ENCODE assay signal across 8 cellular contexts in the genomic region with DNA sequence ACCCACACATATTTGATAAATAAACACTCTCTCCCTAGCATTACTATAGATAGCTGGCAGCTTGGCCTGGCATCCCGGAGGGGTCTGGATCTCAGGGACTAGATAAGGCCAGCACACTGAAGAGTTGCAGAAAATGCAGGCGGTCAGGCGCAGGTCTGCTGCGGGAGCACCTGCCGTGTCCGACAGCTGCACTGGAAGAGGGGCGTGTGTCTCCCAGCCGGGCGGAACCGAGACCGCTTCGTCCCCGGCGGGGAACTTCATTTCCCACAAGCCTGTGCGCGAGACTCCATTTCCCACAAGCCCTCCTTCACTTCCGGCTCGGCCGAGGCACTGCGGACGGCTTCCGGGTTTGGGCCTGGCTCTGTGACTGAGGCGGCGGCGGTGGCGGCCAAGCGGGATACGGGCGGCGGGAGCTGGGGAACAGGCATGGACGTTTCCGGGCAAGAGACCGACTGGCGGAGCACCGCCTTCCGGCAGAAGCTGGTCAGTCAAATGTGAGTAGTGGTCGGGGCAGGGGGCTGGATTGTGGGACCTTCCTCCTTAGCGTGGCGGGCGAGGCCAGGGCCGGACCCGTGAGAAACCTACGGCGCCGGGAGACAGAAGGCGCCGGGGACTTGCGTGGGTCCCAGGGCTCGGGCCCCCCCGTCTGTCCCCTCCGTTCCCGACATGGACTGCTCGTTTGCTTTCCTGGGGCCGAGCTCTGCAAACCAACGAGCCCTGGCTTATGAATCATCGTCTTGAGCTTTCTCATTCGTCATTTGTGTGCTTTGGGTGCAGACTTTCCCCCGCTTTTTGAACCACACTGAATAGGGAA. TPM values are rescaled to one million over a fixed set of nuclear protein-coding genes. Genes with fewer than 3 reads are reported as not detected.
A peak's percentile ranks its signal among the peaks of the same experiment; 100 is the strongest.
DNase-seq lines count a peak whose midpoint lies in the region; ATAC-seq, FAIRE-seq and TF ChIP-seq lines count a peak whose summit lies in the region.

A gene with protein sequence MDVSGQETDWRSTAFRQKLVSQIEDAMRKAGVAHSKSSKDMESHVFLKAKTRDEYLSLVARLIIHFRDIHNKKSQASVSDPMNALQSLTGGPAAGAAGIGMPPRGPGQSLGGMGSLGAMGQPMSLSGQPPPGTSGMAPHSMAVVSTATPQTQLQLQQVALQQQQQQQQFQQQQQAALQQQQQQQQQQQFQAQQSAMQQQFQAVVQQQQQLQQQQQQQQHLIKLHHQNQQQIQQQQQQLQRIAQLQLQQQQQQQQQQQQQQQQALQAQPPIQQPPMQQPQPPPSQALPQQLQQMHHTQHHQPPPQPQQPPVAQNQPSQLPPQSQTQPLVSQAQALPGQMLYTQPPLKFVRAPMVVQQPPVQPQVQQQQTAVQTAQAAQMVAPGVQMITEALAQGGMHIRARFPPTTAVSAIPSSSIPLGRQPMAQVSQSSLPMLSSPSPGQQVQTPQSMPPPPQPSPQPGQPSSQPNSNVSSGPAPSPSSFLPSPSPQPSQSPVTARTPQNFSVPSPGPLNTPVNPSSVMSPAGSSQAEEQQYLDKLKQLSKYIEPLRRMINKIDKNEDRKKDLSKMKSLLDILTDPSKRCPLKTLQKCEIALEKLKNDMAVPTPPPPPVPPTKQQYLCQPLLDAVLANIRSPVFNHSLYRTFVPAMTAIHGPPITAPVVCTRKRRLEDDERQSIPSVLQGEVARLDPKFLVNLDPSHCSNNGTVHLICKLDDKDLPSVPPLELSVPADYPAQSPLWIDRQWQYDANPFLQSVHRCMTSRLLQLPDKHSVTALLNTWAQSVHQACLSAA (plus strand): TSS at position 358 of the 814 bp plus-strand sequence. CDS start 69 bp downstream, at position 427.

- H2BK120ac ChIP-seq in H1 (replicated peaks; ENCODE audit: low read depth, low read length) (no peak within 1 kb of the TSS), mesendoderm (ENCODE audit: low read depth, low read length) (no peak within 1 kb of the TSS)

- H3K4ac ChIP-seq in H1 (replicated peaks; ENCODE audit: insufficient read length, low read depth, low read length): no peak within 1 kb of the TSS
- peak within 1 kb of the TSS; percentile 74 for H3K4ac ChIP-seq in mesendoderm (ENCODE audit: low read depth, low read length)

- no peak within 1 kb of the TSS for H2BK15ac ChIP-seq in H1 (ENCODE audit: low read length)
- no peak within 1 kb of the TSS for H2BK15ac ChIP-seq in mesendoderm (replicated peaks; ENCODE audit: low read depth)

- TF ChIP-seq POLR2A in H1 (IDR thresholded peaks at IDR 0.05; ENCODE audit: control extremely low read depth in 1 of 2, low read depth in 2 of 2, low read length in 2 of 2): peak in 1 of 2 experiments; percentile 78; a peak in 2 of 3 replicates

- POLR2A ChIA-PET in CD4-positive, alpha-beta memory T cell (lab: Charles Lee; ENCODE audit: partially characterized antibody): interaction anchor here (0.6 to 11.3 kb wide), 20 partner anchors 11 to 496 kb away, joined by 3 to 209 read pairs (median 6); a partner anchor contains a TSS
- POLR2A ChIA-PET in H1 (lab: Charles Lee; ENCODE audit: partially characterized antibody): interaction anchor here (0.7 to 3.7 kb wide), 5 partner anchors 11 to 353 kb away, joined by 3 to 14 read pairs (median 3); no protein-coding TSS in a partner anchor

- ATAC-seq in GM19452 (IDR thresholded peaks at IDR 0.05; ENCODE audit: unreplicated experiment): peak; percentile 75

- H3K4me1 Mint-ChIP-seq in CD4-positive, alpha-beta memory T cell: peaks cover 42 to 57% (median 50%) of the 10 kb centered on the region in 4 donors

- H3K14ac ChIP-seq in H1 (ENCODE audit: insufficient read length): no peak within 1 kb of the TSS

- TF ChIP-seq RAD21 in H1 (IDR thresholded peaks at IDR 0.05 in 1 of 2, conservative IDR thresholded peaks at IDR 0.05 in 1 of 2; ENCODE audit: low read depth in 2 of 2, low read length in 2 of 2): no peak

- peak within 1 kb of the TSS; percentile 74 for H4K5ac ChIP-seq in H1 (ENCODE audit: insufficient read length, low read depth, low read length)
- H4K5ac ChIP-seq in mesendoderm (ENCODE audit: low read length): no peak within 1 kb of the TSS

- DNase-seq in CD4-positive, alpha-beta memory T cell: peak; percentile 82 to 90 (median 84)
- DNase-seq in HL-60 (ENCODE audit: low read depth in 1 of 2, low spot score in 1 of 2) (peak; percentile 86 to 90), NOMO-1 treated with DMSO at 0.1 percent for 48 hours (lab: John Stamatoyannopoulos, UW; ENCODE audit: unreplicated experiment) (peak; percentile 82), H1 (ENCODE audit: low read depth in 1 of 2, low spot score in 2 of 2) (peak; percentile 63 to 93), mesendoderm (peak; percentile 95)
- DNase-seq in activated CD8-positive, alpha-beta memory T cell treated with anti-CD3 and anti-CD28 coated beads for 4 hours (ENCODE audit: low read depth in 2 of 2): peak; percentile 76 to 77
- peak; percentile 80 for DNase-seq in stimulated activated CD8-positive, alpha-beta memory T cell treated with anti-CD3 and anti-CD28 coated beads, Interleukin-15, amount 100 ng/mL, for 1 hour (ENCODE audit: low read depth)

- H3K27ac ChIP-seq in CD4-positive, alpha-beta memory T cell (ENCODE audit: low read depth, low read length): peak within 1 kb of the TSS; percentile 93
- H3K27ac ChIP-seq in HL-60 (replicated peaks) (peak within 1 kb of the TSS; percentile 88), H1 (ENCODE audit: low read depth, low read length) (peak within 1 kb of the TSS; percentile 50), mesendoderm (ENCODE audit: low read depth, low read length) (peak within 1 kb of the TSS; percentile 47)

- H4K8ac ChIP-seq in H1 (ENCODE audit: extremely low read depth, insufficient read depth, low read length): peak within 1 kb of the TSS; percentile 90
- H4K8ac ChIP-seq in mesendoderm (ENCODE audit: low read depth, low read length): no peak within 1 kb of the TSS

- peaks cover 50% of the 10 kb centered on the region for H3K4me1 ChIP-seq in CD4-positive, alpha-beta memory T cell (ENCODE audit: insufficient read depth, low read length)
- H3K4me1 ChIP-seq in H1 (replicated peaks in 1 of 4; ENCODE audit: control insufficient read depth in 3 of 4, insufficient read depth in 4 of 4, low read length in 3 of 4) (peaks cover 2 to 8% (median 5%) of the 10 kb centered on the region in 4 experiments; a peak in 5 of 7 replicates), mesendoderm (ENCODE audit: control insufficient read depth, low read depth, low read length) (peaks cover 8% of the 10 kb centered on the region)

- TF ChIP-seq CTCF in HL-60 (IDR thresholded peaks at IDR 0.05; ENCODE audit: insufficient read depth, low read length): no peak
- no peak; a peak in 1 of 4 replicates for TF ChIP-seq CTCF in H1 (IDR thresholded peaks at IDR 0.05; ENCODE audit: control extremely low read depth in 1 of 3, insufficient read depth in 1 of 3, low read depth in 1 of 3, low read length in 3 of 3)

- peaks cover 14% of the 10 kb centered on the region for H3K79me1 ChIP-seq in H1 (ENCODE audit: low read depth, low read length)
- H3K79me1 ChIP-seq in mesendoderm (ENCODE audit: low read length): peaks cover 17% of the 10 kb centered on the region

- peaks cover 9% of the 10 kb centered on the region for H3K23me2 ChIP-seq in H1 (ENCODE audit: low read depth, low read length)

- no peak within 1 kb of the TSS for H3K23ac ChIP-seq in H1 (ENCODE audit: insufficient read length)
- peak within 1 kb of the TSS; percentile 80 for H3K23ac ChIP-seq in mesendoderm (ENCODE audit: low read length)

- H2BK12ac ChIP-seq in H1 (ENCODE audit: low read depth, low read length): no peak within 1 kb of the TSS

- H3K9ac ChIP-seq in H1 (replicated peaks in 1 of 4; ENCODE audit: extremely low read depth in 1 of 4, low read depth in 3 of 4, low read length in 3 of 4) (peak within 1 kb of the TSS; percentile 45 to 79 (median 68)), mesendoderm (ENCODE audit: low read length) (peak within 1 kb of the TSS; percentile 94)

- peaks cover 5 to 10% of the 10 kb centered on the region in 2 experiments for H4K20me1 ChIP-seq in H1 (replicated peaks in 1 of 2; ENCODE audit: control insufficient read depth in 1 of 2, insufficient read depth in 2 of 2, low read length in 2 of 2)

- H3K56ac ChIP-seq in H1 (replicated peaks; ENCODE audit: insufficient read length, low read depth, low read length): peak within 1 kb of the TSS; percentile 32
- peak within 1 kb of the TSS; percentile 92 for H3K56ac ChIP-seq in mesendoderm (ENCODE audit: low read length)

- no peaks in the 10 kb centered on the region for H3K27me3 Mint-ChIP-seq in CD4-positive, alpha-beta memory T cell

- no peak within 1 kb of the TSS for H4K91ac ChIP-seq in H1 (replicated peaks; ENCODE audit: insufficient read length, low read length)

- CTCF ChIA-PET in CD4-positive, alpha-beta memory T cell (lab: Charles Lee; ENCODE audit: partially characterized antibody): interaction anchor here (1.0 to 11.7 kb wide), 12 partner anchors 13 to 89 kb away, joined by 3 to 154 read pairs (median 4); no protein-coding TSS in a partner anchor
- CTCF ChIA-PET in H1 (lab: Charles Lee; ENCODE audit: partially characterized antibody): interaction anchor here (0.6 to 1.4 kb wide), 6 partner anchors 11 to 58 kb away, joined by 3 to 5 read pairs (median 3); no protein-coding TSS in a partner anchor

- WGBS in H1 (ENCODE audit: extremely low coverage in 1 of 2, insufficient coverage in 1 of 2, insufficient read length in 1 of 2, insufficient replicate concordance in 2 of 2, low coverage in 1 of 2, low lambda C conversion rate in 2 of 2, missing lambda C conversion rate in 1 of 2), 2 experiments: 5% methylated on average over 42 of the region's 58 CpGs; no CpG with 5 or more reads in 1 of the 2 experiments
- no CpG with 5 or more reads among the region's 58 CpGs for WGBS in mesendoderm (ENCODE audit: extremely low coverage, insufficient coverage, low lambda C conversion rate)

- H3K79me2 ChIP-seq in H1 (ENCODE audit: control insufficient read depth in 1 of 2, insufficient read depth in 2 of 2, low read length in 2 of 2) (peaks cover 13 to 46% of the 10 kb centered on the region in 2 experiments), mesendoderm (ENCODE audit: control insufficient read depth, insufficient read depth, low read length) (peaks cover 41% of the 10 kb centered on the region)

- peak within 1 kb of the TSS; percentile 67 to 77 for H3K4me2 ChIP-seq in H1 (ENCODE audit: insufficient read depth in 1 of 2, low read depth in 2 of 2, low read length in 2 of 2)
- peak within 1 kb of the TSS; percentile 97 for H3K4me2 ChIP-seq in mesendoderm (ENCODE audit: low read length)

- peak within 1 kb of the TSS; percentile 67 for H2AFZ ChIP-seq in H1 (ENCODE audit: low read length)

- H2BK5ac ChIP-seq in H1 (ENCODE audit: low read depth, low read length): peak within 1 kb of the TSS; percentile 47
- H2BK5ac ChIP-seq in mesendoderm (ENCODE audit: low read length): no peak within 1 kb of the TSS

- no peaks in the 10 kb centered on the region for H3K36me3 ChIP-seq in CD4-positive, alpha-beta memory T cell (ENCODE audit: insufficient read depth, low read length)
- H3K36me3 ChIP-seq in H1 (ENCODE audit: control insufficient read depth in 2 of 4, insufficient read depth in 4 of 4, low read length in 3 of 4) (no peaks in the 10 kb centered on the region), mesendoderm (ENCODE audit: control insufficient read depth, insufficient read depth, low read length) (no peaks in the 10 kb centered on the region)

- H3K27me3 ChIP-seq in CD4-positive, alpha-beta memory T cell (ENCODE audit: insufficient read depth, low read length): no peaks in the 10 kb centered on the region
- H3K27me3 ChIP-seq in HL-60 (ENCODE audit: insufficient read depth, poor library complexity, severe bottlenecking) (no peaks in the 10 kb centered on the region), H1 (replicated peaks in 1 of 4; ENCODE audit: control insufficient read depth in 3 of 4, extremely low read depth in 1 of 4, insufficient read depth in 3 of 4, low read length in 3 of 4) (no peaks in the 10 kb centered on the region), mesendoderm (ENCODE audit: insufficient read depth, low read length, poor library complexity) (no peaks in the 10 kb centered on the region)

- H3K36me3 Mint-ChIP-seq in CD4-positive, alpha-beta memory T cell: peaks cover 4 to 31% of the 10 kb centered on the region in 2 donors

- no peaks in the 10 kb centered on the region for H3K9me3 ChIP-seq in CD4-positive, alpha-beta memory T cell (ENCODE audit: control insufficient read depth in 1 of 2, low read length in 2 of 2)
- no peaks in the 10 kb centered on the region for H3K9me3 ChIP-seq in H1 (ENCODE audit: insufficient read depth in 2 of 2, low read depth in 1 of 2, low read length in 1 of 2)

- no peak for FAIRE-seq in H1 (lab: Jason Lieb, UNC)

- peak in 1 of 2 experiments; percentile 15; a peak in 1 of 3 replicates for TF ChIP-seq EP300 in H1 (IDR thresholded peaks at IDR 0.05; ENCODE audit: borderline replicate concordance in 1 of 2, low read depth in 2 of 2, low read length in 2 of 2)

- peak within 1 kb of the TSS; percentile 71 for H3K18ac ChIP-seq in H1 (ENCODE audit: extremely low read depth, low read length)
- peak within 1 kb of the TSS; percentile 77 for H3K18ac ChIP-seq in mesendoderm (ENCODE audit: low read length)

- no peak within 1 kb of the TSS for H2BK20ac ChIP-seq in H1 (ENCODE audit: low read length)

- H3K4me3 Mint-ChIP-seq in CD4-positive, alpha-beta memory T cell: peak within 1 kb of the TSS; percentile 93 to 99 (median 97)

- H2AK5ac ChIP-seq in H1 (ENCODE audit: low read depth, low read length) (no peak within 1 kb of the TSS), mesendoderm (ENCODE audit: low read length) (no peak within 1 kb of the TSS)

- peak within 1 kb of the TSS; percentile 85 to 98 for H3K4me3 ChIP-seq in CD4-positive, alpha-beta memory T cell (ENCODE audit: low read length in 2 of 2)
- H3K4me3 ChIP-seq in HL-60 (replicated peaks; ENCODE audit: insufficient read depth, low read length): peak within 1 kb of the TSS; percentile 56
- peak within 1 kb of the TSS; percentile 84 to 94 (median 86) for H3K4me3 ChIP-seq in H1 (ENCODE audit: extremely low read depth in 1 of 4, insufficient read depth in 2 of 4, low read depth in 3 of 4, low read length in 4 of 4)
- peak within 1 kb of the TSS; percentile 99 for H3K4me3 ChIP-seq in mesendoderm (ENCODE audit: low read length)

- intact Hi-C loops in CD4-positive, alpha-beta memory T cell (cut with micrococcal nuclease): loop anchor here (1.0 kb wide), 3 partner anchors 11 to 62 kb away; no protein-coding TSS in a partner anchor

- H3K27ac Mint-ChIP-seq in CD4-positive, alpha-beta memory T cell: peak within 1 kb of the TSS; percentile 86 to 99 (median 96)

- H3K9me3 Mint-ChIP-seq in CD4-positive, alpha-beta memory T cell: no peaks in the 10 kb centered on the region

RNA-seq across cellular contexts. Expression of the gene that starts here (rescaled TPM):
- 100 to 1,000 TPM; 225 to 237 TPM for total RNA-seq in CD4-positive, alpha-beta memory T cell
- polyA plus RNA-seq in CD4-positive, alpha-beta memory T cell: 10 to 100 TPM; 15.6 to 86.8 TPM
- total RNA-seq in H1 (2021; fragmentation: NEBNext Ultra II Directional; extraction: Animal tissue kit (Norgen Biotek cat#: 25700)): 57.1 and 57.3 TPM in 2 replicates
- 28.3 and 37.8 TPM in 2 replicates for polyA plus RNA-seq in H1 (2011; rRNA removed)
- 17.0 TPM for polyA plus RNA-seq in H1 (2011; cell fraction: cytosol; rRNA removed)
- 63.5 TPM for polyA plus RNA-seq in H1 (2011; cell fraction: nucleus; rRNA removed)
- 23.1 to 42.4 TPM (median 36.8 TPM) in 4 replicates for polyA plus RNA-seq in H1 (2012, experiment 1 of 2)
- 24.6 TPM for polyA plus RNA-seq in H1 (2012, experiment 2 of 2)
- polyA plus RNA-seq in H1 (2013, experiment 1 of 2): 28.5 TPM
- 26.8 TPM for polyA plus RNA-seq in H1 (2013, experiment 2 of 2)
- polyA minus RNA-seq in H1 (2011; rRNA and poly(A)+ RNA removed): 26.6 and 35.5 TPM in 2 replicates
- 44.8 TPM for polyA minus RNA-seq in H1 (2011; cell fraction: cytosol; rRNA and poly(A)+ RNA removed)
- polyA minus RNA-seq in H1 (2011; cell fraction: nucleus; rRNA and poly(A)+ RNA removed): 88.9 TPM
- 33.8 TPM for polyA plus RNA-seq in mesendoderm (2013, experiment 1 of 2)
- 33.3 TPM for polyA plus RNA-seq in mesendoderm (2013, experiment 2 of 2)

Comparison
In these comparisons a context has a peak if more than half of its experiments do, and no peak if none do; other contexts are left out.
1. Peak in every context shown above with its lines: DNase-seq, ATAC-seq, H3K4me3 ChIP-seq and H3K27ac ChIP-seq.